In the genomic region with DNA sequence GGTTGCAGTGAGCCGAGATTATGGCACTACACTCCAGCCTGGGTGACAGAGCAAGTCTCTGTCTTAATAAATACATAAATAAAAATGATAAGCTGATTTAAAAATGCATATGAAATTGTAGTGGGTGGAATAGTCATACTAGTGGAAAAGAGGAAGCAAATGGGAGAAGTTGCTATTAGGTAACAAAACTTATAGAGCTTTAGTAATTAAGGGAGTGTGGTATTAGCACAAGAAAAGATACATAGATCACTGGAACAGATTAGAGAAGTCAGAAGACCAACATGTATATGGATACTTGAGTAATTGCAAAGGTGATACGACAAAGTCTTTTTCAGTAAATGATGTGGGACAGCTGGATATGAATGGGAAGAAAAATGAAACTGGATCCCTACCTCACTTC, we compare ENCODE assay signal across 21 cellular contexts. TPM values are rescaled to one million over a fixed set of nuclear protein-coding genes. Genes with fewer than 3 reads are reported as not detected.
DNase-seq lines count a peak whose midpoint lies in the region; ATAC-seq and TF ChIP-seq lines count a peak whose summit lies in the region.
"Had no signal": no experiment of that assay in that cellular context is flagged by ENCODE, and none has a peak within 500 bp of the region (broad histone marks: within the 10 kb centered on the region; RNA-seq: fewer than 3 reads in every experiment).

No MANE protein-coding gene starts in this region.

- peaks cover 7% of the 10 kb centered on the region for H3K4me1 ChIP-seq in body of pancreas
- H3K4me1 ChIP-seq: foreskin keratinocyte had no signal

- H3K4me3 Mint-ChIP-seq in CD14-positive monocyte = peak overlapping the region; percentile 13 to 71
- H3K4me3 Mint-ChIP-seq in neural crest cell = no peak overlapping the region
- no peak overlapping the region for H3K4me3 Mint-ChIP-seq in activated T-cell treated with anti-CD3 and anti-CD28 coated beads, Interleukin-2, amount 50 U/mL, for 72 hours
- H3K4me3 Mint-ChIP-seq in activated T-cell treated with anti-CD3 and anti-CD28 coated beads, Interleukin-2, amount 50 U/mL, for 24 hours = no peak overlapping the region
- H3K4me3 Mint-ChIP-seq: activated B cell treated with CpG ODN at 0.5 μM for 24 hours; CD4-positive, CD25-positive, alpha-beta regulatory T cell; stimulated activated effector memory CD8-positive, alpha-beta T cell treated with anti-CD3 and anti-CD28 coated beads, Interleukin-12 subunit alpha, Interleukin-12 subunit beta, amount 100 ng/mL, for 72 hours; type B pancreatic cell had no signal

- TF ChIP-seq POLR2A in body of pancreas (IDR thresholded peaks at IDR 0.05) = no peak

- H3K27ac Mint-ChIP-seq in CD14-positive monocyte (peak overlapping the region; percentile 30 to 85 (median 45)), neural crest cell (ENCODE audit: unreplicated experiment) (peak overlapping the region; percentile 1)
- no peak overlapping the region for H3K27ac Mint-ChIP-seq in activated T-cell treated with anti-CD3 and anti-CD28 coated beads, Interleukin-2, amount 50 U/mL, for 72 hours
- H3K27ac Mint-ChIP-seq in activated T-cell treated with anti-CD3 and anti-CD28 coated beads, Interleukin-2, amount 50 U/mL, for 24 hours = no peak overlapping the region
- H3K27ac Mint-ChIP-seq: activated B cell treated with CpG ODN at 0.5 μM for 24 hours; stimulated activated effector memory CD8-positive, alpha-beta T cell treated with anti-CD3 and anti-CD28 coated beads, Interleukin-12 subunit alpha, Interleukin-12 subunit beta, amount 100 ng/mL, for 72 hours; type B pancreatic cell had no signal

- H3K27me3 ChIP-seq in body of pancreas = no peaks in the 10 kb centered on the region
- H3K27me3 ChIP-seq: foreskin keratinocyte, left lung had no signal

- TF ChIP-seq CTCF in CD14-positive monocyte (IDR thresholded peaks at IDR 0.05) = no peak
- TF ChIP-seq CTCF in neural crest cell (conservative IDR thresholded peaks at IDR 0.05) = no peak
- TF ChIP-seq CTCF in body of pancreas (IDR thresholded peaks at IDR 0.05) = no peak

- no peaks in the 10 kb centered on the region for H3K9me3 ChIP-seq in body of pancreas
- H3K9me3 ChIP-seq: left lung had no signal

- intact Hi-C loops in CD14-positive monocyte (cut with micrococcal nuclease) = no loop called here
- intact Hi-C loops in body of pancreas (cut with DNase I) = no loop called here

- DNase-seq in CD14-positive monocyte (ENCODE audit: low spot score) (no peak), NOMO-1 (lab: John Stamatoyannopoulos, UW; ENCODE audit: unreplicated experiment in 2 of 2) (peak; percentile 72 to 95), neural crest cell (ENCODE audit: low read depth, low spot score) (no peak), body of pancreas (no peak)
- DNase-seq in activated T-cell treated with anti-CD3 and anti-CD28 coated beads, Interleukin-2, amount 50 U/mL, for 72 hours = no peak
- DNase-seq in activated T-cell treated with anti-CD3 and anti-CD28 coated beads, Interleukin-2, amount 50 U/mL, for 24 hours = no peak
- DNase-seq: activated B cell treated with CpG ODN at 0.5 μM for 24 hours; activated effector memory CD4-positive, alpha-beta T cell treated with Interleukin-2 at 50 U/mL for 16 hours; CD4-positive, CD25-positive, alpha-beta regulatory T cell; DMS79; foreskin keratinocyte; left lung; NCI-H1417 treated with DMSO at 0.1 percent for 48 hours; NCI-H82; posterior cingulate gyrus; T-helper 1 cell had no signal

- H3K4me1 Mint-ChIP-seq in CD14-positive monocyte = peaks cover 15% of the 10 kb centered on the region
- peaks cover 25% of the 10 kb centered on the region for H3K4me1 Mint-ChIP-seq in neural crest cell
- H3K4me1 Mint-ChIP-seq in activated T-cell treated with anti-CD3 and anti-CD28 coated beads, Interleukin-2, amount 50 U/mL, for 72 hours (ENCODE audit: low read depth) = peaks cover 7% of the 10 kb centered on the region
- peaks cover 5% of the 10 kb centered on the region for H3K4me1 Mint-ChIP-seq in activated T-cell treated with anti-CD3 and anti-CD28 coated beads, Interleukin-2, amount 50 U/mL, for 24 hours (ENCODE audit: low read depth)
- H3K4me1 Mint-ChIP-seq: activated B cell treated with CpG ODN at 0.5 μM for 24 hours; stimulated activated effector memory CD8-positive, alpha-beta T cell treated with anti-CD3 and anti-CD28 coated beads, Interleukin-12 subunit alpha, Interleukin-12 subunit beta, amount 100 ng/mL, for 72 hours had no signal

- H3K9me3 Mint-ChIP-seq in CD14-positive monocyte (no peaks in the 10 kb centered on the region), neural crest cell (no peaks in the 10 kb centered on the region)
- H3K9me3 Mint-ChIP-seq in activated T-cell treated with anti-CD3 and anti-CD28 coated beads, Interleukin-2, amount 50 U/mL, for 72 hours = peaks cover 0 to 2% of the 10 kb centered on the region in 2 donors
- H3K9me3 Mint-ChIP-seq in activated T-cell treated with anti-CD3 and anti-CD28 coated beads, Interleukin-2, amount 50 U/mL, for 24 hours = no peaks in the 10 kb centered on the region
- H3K9me3 Mint-ChIP-seq: activated B cell treated with CpG ODN at 0.5 μM for 24 hours; CD4-positive, CD25-positive, alpha-beta regulatory T cell; stimulated activated effector memory CD8-positive, alpha-beta T cell treated with anti-CD3 and anti-CD28 coated beads, Interleukin-12 subunit alpha, Interleukin-12 subunit beta, amount 100 ng/mL, for 72 hours; type B pancreatic cell had no signal

- H3K36me3 ChIP-seq in body of pancreas (replicated peaks in 1 of 2; ENCODE audit: insufficient read depth in 1 of 2, low read depth in 2 of 2) = no peaks in the 10 kb centered on the region

- peak overlapping the region; percentile 61 for H3K27ac ChIP-seq in angular gyrus (ENCODE audit: low read depth, low read length)
- H3K27ac ChIP-seq in body of pancreas = peak overlapping the region in 2 of 4 donors; percentile 35 to 57
- H3K27ac ChIP-seq: foreskin keratinocyte, RWPE1 had no signal

- whole genome bisulfite sequencing in body of pancreas, 2 donors = 89 to 90% methylated on average over 2 of the region's 2 CpGs

- H3K27me3 Mint-ChIP-seq in CD14-positive monocyte (ENCODE audit: low read depth in 3 of 3) (no peaks in the 10 kb centered on the region), neural crest cell (ENCODE audit: low read depth) (no peaks in the 10 kb centered on the region)
- H3K27me3 Mint-ChIP-seq in activated T-cell treated with anti-CD3 and anti-CD28 coated beads, Interleukin-2, amount 50 U/mL, for 72 hours (ENCODE audit: low read depth) = no peaks in the 10 kb centered on the region
- H3K27me3 Mint-ChIP-seq in activated T-cell treated with anti-CD3 and anti-CD28 coated beads, Interleukin-2, amount 50 U/mL, for 24 hours = no peaks in the 10 kb centered on the region
- H3K27me3 Mint-ChIP-seq: activated B cell treated with CpG ODN at 0.5 μM for 24 hours; CD4-positive, CD25-positive, alpha-beta regulatory T cell; type B pancreatic cell had no signal

- no peak overlapping the region for H3K4me3 ChIP-seq in body of pancreas
- H3K4me3 ChIP-seq: left lung had no signal

- ATAC-seq in activated T-cell treated with anti-CD3 and anti-CD28 coated beads, Interleukin-2, amount 50 U/mL, for 72 hours (replicated peaks in 1 of 2) = no peak
- ATAC-seq in body of pancreas (no peak), GM21360 (IDR thresholded peaks at IDR 0.05; ENCODE audit: unreplicated experiment) (no peak)
- ATAC-seq: foreskin keratinocyte; left lung; stimulated activated effector memory CD8-positive, alpha-beta T cell treated with anti-CD3 and anti-CD28 coated beads, Interleukin-12 subunit alpha, Interleukin-12 subunit beta, amount 100 ng/mL, for 72 hours had no signal

- H3K36me3 Mint-ChIP-seq in CD14-positive monocyte (peaks cover 23 to 55% of the 10 kb centered on the region in 2 donors), neural crest cell (ENCODE audit: low read depth) (peaks cover 5% of the 10 kb centered on the region)
- H3K36me3 Mint-ChIP-seq in activated T-cell treated with anti-CD3 and anti-CD28 coated beads, Interleukin-2, amount 50 U/mL, for 72 hours (ENCODE audit: insufficient read depth in 2 of 2) = peaks cover 3% of the 10 kb centered on the region in 2 donors
- H3K36me3 Mint-ChIP-seq in activated T-cell treated with anti-CD3 and anti-CD28 coated beads, Interleukin-2, amount 50 U/mL, for 24 hours (ENCODE audit: low read depth) = peaks cover 25% of the 10 kb centered on the region
- H3K36me3 Mint-ChIP-seq: stimulated activated effector memory CD8-positive, alpha-beta T cell treated with anti-CD3 and anti-CD28 coated beads, Interleukin-12 subunit alpha, Interleukin-12 subunit beta, amount 100 ng/mL, for 72 hours had no signal

RNA-seq across cellular contexts. Expression of a gene that starts 26.5 kb away (rescaled TPM):
- 1 to 10 TPM; 2.8 to 6.4 TPM for polyA plus RNA-seq in CD14-positive monocyte
- total RNA-seq in neural crest cell (27.0 and 28.3 TPM in 2 replicates), body of pancreas (10 to 100 TPM in 1 of 2 donors, 1 to 10 TPM in 1; 7.0 to 51.4 TPM)
- total RNA-seq in activated T-cell treated with anti-CD3 and anti-CD28 coated beads, Interleukin-2, amount 50 U/mL, for 72 hours = 1 to 10 TPM; 8.7 to 9.7 TPM

RNA-seq across cellular contexts. Expression of a gene that starts 26.6 kb away (rescaled TPM):
- 10 to 100 TPM; 57.1 to 58.5 TPM for polyA plus RNA-seq in CD14-positive monocyte
- 35.5 and 37.3 TPM in 2 replicates for total RNA-seq in neural crest cell
- total RNA-seq in activated T-cell treated with anti-CD3 and anti-CD28 coated beads, Interleukin-2, amount 50 U/mL, for 72 hours = 10 to 100 TPM; 40.6 to 43.0 TPM
- total RNA-seq in body of pancreas = 10 to 100 TPM; 25.1 to 27.2 TPM

Comparison
In these comparisons a context has a peak if more than half of its experiments do, and no peak if none do; other contexts are left out.
1. DNase-seq: peak in NOMO-1 (2 of 2); none in CD14-positive monocyte (single experiment), neural crest cell (single experiment), activated T-cell treated with anti-CD3 and anti-CD28 coated beads, Interleukin-2, amount 50 U/mL, for 72 hours (0 of 2), body of pancreas (0 of 4) and activated T-cell treated with anti-CD3 and anti-CD28 coated beads, Interleukin-2, amount 50 U/mL, for 24 hours (single experiment).
2. H3K27ac Mint-ChIP-seq: peak in CD14-positive monocyte (7 of 7) and neural crest cell (single experiment); none in activated T-cell treated with anti-CD3 and anti-CD28 coated beads, Interleukin-2, amount 50 U/mL, for 72 hours (single experiment) and activated T-cell treated with anti-CD3 and anti-CD28 coated beads, Interleukin-2, amount 50 U/mL, for 24 hours (single experiment).
3. H3K4me3 Mint-ChIP-seq: peak in CD14-positive monocyte (2 of 2); none in neural crest cell (single experiment), activated T-cell treated with anti-CD3 and anti-CD28 coated beads, Interleukin-2, amount 50 U/mL, for 72 hours (0 of 2) and activated T-cell treated with anti-CD3 and anti-CD28 coated beads, Interleukin-2, amount 50 U/mL, for 24 hours (single experiment).